In the genomic region with DNA sequence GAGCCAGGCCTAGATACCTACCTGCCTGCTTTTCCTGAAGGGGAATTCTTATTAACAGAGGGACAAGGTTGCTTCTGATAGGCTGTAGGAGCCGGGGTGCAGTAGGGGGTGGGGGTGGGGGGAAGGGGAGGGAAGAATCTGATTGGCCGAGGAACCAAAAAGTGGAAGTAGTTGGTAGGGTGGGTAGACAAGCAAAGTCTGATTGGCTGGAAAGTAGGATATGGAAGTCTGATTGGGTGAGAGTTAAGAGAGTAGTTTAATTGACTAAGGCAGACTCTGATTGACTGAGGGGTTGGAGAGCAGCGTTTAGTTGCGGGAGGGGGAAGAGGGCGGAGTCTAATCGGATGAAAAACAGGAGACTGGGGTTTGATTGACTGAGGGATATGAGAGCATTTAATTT, we compare ENCODE assay signal across 1 cellular context.
TF ChIP-seq lines count a peak whose summit lies in the region.

No MANE protein-coding gene starts in this region.

TF ChIP-seq in GM23338, 12 proteins besides CTCF, POLR2A, EP300 and RAD21 (continued from another document):
- no peak for TF ChIP-seq JUNB (IDR thresholded peaks at IDR 0.05; ENCODE audit: unreplicated experiment)
